21 cellular contexts compared by ENCODE assay signal in genomic region chr20:22374066-22374465, GRCh38.
DNase-seq lines count a peak whose midpoint lies in the region; TF ChIP-seq lines count a peak whose summit lies in the region.
"Had no signal": no experiment of that assay in that cellular context is flagged by ENCODE, and none has a peak within 500 bp of the region (broad histone marks: within the 10 kb centered on the region; RNA-seq: fewer than 3 reads in every experiment).

No MANE protein-coding gene starts in this region.

- intact Hi-C loops in activated T-helper 2 cell treated with anti-CD3 and anti-CD28 coated beads, Interferon-gamma antibody, Interleukin-2, Interleukin-4, amounts not matched to agents 10 μg/mL and 5 μg/mL and 100 μg/mL, durations not matched to agents 14 hours and 24 hours and 36 hours (cut with micrococcal nuclease), result no loop called here

- no peaks in the 10 kb centered on the region for H3K36me3 Mint-ChIP-seq in activated T-helper 2 cell treated with anti-CD3 and anti-CD28 coated beads, Interferon-gamma antibody, Interleukin-2, Interleukin-4, amounts not matched to agents 10 μg/mL and 5 μg/mL and 100 μg/mL, durations not matched to agents 14 hours and 24 hours and 36 hours (ENCODE audit: low read depth)

- no peak overlapping the region for H3K4me3 Mint-ChIP-seq in activated T-helper 2 cell treated with anti-CD3 and anti-CD28 coated beads, Interferon-gamma antibody, Interleukin-2, Interleukin-4, amounts not matched to agents 10 μg/mL and 5 μg/mL and 100 μg/mL, durations not matched to agents 14 hours and 24 hours and 36 hours (ENCODE audit: low read depth)
- H3K4me3 Mint-ChIP-seq: activated naive CD4-positive, alpha-beta T cell treated with anti-CD3 and anti-CD28 coated beads for 36 hours; activated T-cell treated with anti-CD3 and anti-CD28 coated beads, Interleukin-2, amount 50 U/mL, for 24 hours; neural crest cell had no signal

- peak overlapping the region in 10 of 11 experiments; percentile 62 to 91 (median 76); a peak in 21 of 22 replicates for H3K4me2 ChIP-seq in BLaER1 treated with 17β-estradiol and CSF1 and Interleukin-3, amounts not matched to agents 10 nM and 100 nM

- H4K20me1 ChIP-seq in BLaER1 treated with 17β-estradiol and CSF1 and Interleukin-3, amounts not matched to agents 10 nM and 100 nM, result no peaks in the 10 kb centered on the region

- H3K4me1 ChIP-seq in BLaER1 treated with 17β-estradiol and CSF1 and Interleukin-3, amounts not matched to agents 10 nM and 100 nM, result peaks cover 68 to 92% (median 73%) of the 10 kb centered on the region in 10 experiments
- H3K4me1 ChIP-seq: heart right ventricle, upper lobe of right lung had no signal

- H3K27me3 Mint-ChIP-seq in activated T-helper 2 cell treated with anti-CD3 and anti-CD28 coated beads, Interferon-gamma antibody, Interleukin-2, Interleukin-4, amounts not matched to agents 10 μg/mL and 5 μg/mL and 100 μg/mL, durations not matched to agents 14 hours and 24 hours and 36 hours (ENCODE audit: low read depth), result no peaks in the 10 kb centered on the region
- H3K27me3 Mint-ChIP-seq: activated T-cell treated with anti-CD3 and anti-CD28 coated beads, Interleukin-2, amount 50 U/mL, for 24 hours had no signal

- TF ChIP-seq POLR2A in erythroblast (IDR thresholded peaks at IDR 0.05; ENCODE audit: low read length), result no peak

- no peak for TF ChIP-seq CTCF in epithelial cell of esophagus (IDR thresholded peaks at IDR 0.05; ENCODE audit: insufficient read depth, low read depth, low read length, missing control alignments)

- peak; percentile 18 for DNase-seq in NCI-H1105 (lab: John Stamatoyannopoulos, UW)
- peak; percentile 71 for DNase-seq in NCI-H748 treated with DMSO at 0.1 percent for 48 hours (lab: John Stamatoyannopoulos, UW)
- peak; percentile 93 for DNase-seq in epithelial cell of esophagus (ENCODE audit: low read depth)
- DNase-seq in activated T-helper 2 cell treated with anti-CD3 and anti-CD28 coated beads, Interferon-gamma antibody, Interleukin-2, Interleukin-4, amounts not matched to agents 10 μg/mL and 5 μg/mL and 100 μg/mL, durations not matched to agents 14 hours and 24 hours and 36 hours (ENCODE audit: low spot score), result no peak
- no peak for DNase-seq in SKM-1 treated with dmso at 0.1 percent for 144 hours (lab: John Stamatoyannopoulos, UW; ENCODE audit: unreplicated experiment)
- no peak for DNase-seq in CD1c-positive myeloid dendritic cell (ENCODE audit: extremely low spot score)
- no peak for DNase-seq in erythroblast (lab: John Stamatoyannopoulos, UW)
- DNase-seq: activated CD4-positive, CD25-positive, alpha-beta regulatory T cell treated with anti-CD3 and anti-CD28 coated beads, Interleukin-2, amount 50 U/mL, for 72 hours; activated CD8-positive, alpha-beta memory T cell treated with anti-CD3 and anti-CD28 coated beads for 24 hours; activated naive CD4-positive, alpha-beta T cell treated with anti-CD3 and anti-CD28 coated beads for 36 hours; activated T-cell treated with anti-CD3 and anti-CD28 coated beads, Interleukin-2, amount 50 U/mL, for 24 hours; amniotic stem cell; GOT3; heart right ventricle; left ventricle myocardium superior; NCI-H1436; upper lobe of right lung had no signal

- peak overlapping the region in 7 of 11 experiments; percentile 1 to 81 (median 69); a peak in 12 of 22 replicates for H3K27ac ChIP-seq in BLaER1 treated with 17β-estradiol and CSF1 and Interleukin-3, amounts not matched to agents 10 nM and 100 nM
- H3K27ac ChIP-seq: cardiac muscle cell, heart right ventricle, upper lobe of right lung had no signal

- H3K4me1 Mint-ChIP-seq in activated T-helper 2 cell treated with anti-CD3 and anti-CD28 coated beads, Interferon-gamma antibody, Interleukin-2, Interleukin-4, amounts not matched to agents 10 μg/mL and 5 μg/mL and 100 μg/mL, durations not matched to agents 14 hours and 24 hours and 36 hours (ENCODE audit: low read depth), result no peaks in the 10 kb centered on the region

- no peaks in the 10 kb centered on the region for H3K36me3 ChIP-seq in BLaER1 treated with 17β-estradiol and CSF1 and Interleukin-3, amounts not matched to agents 10 nM and 100 nM
- H3K36me3 ChIP-seq: cardiac muscle cell, heart right ventricle, upper lobe of right lung had no signal

- H3K27me3 ChIP-seq in BLaER1 treated with 17β-estradiol and CSF1 and Interleukin-3, amounts not matched to agents 10 nM and 100 nM, result no peaks in the 10 kb centered on the region
- H3K27me3 ChIP-seq: upper lobe of right lung had no signal

- H3K9ac ChIP-seq in BLaER1 treated with 17β-estradiol and CSF1 and Interleukin-3, amounts not matched to agents 10 nM and 100 nM, result no peak overlapping the region; a peak in 1 of 22 replicates

- H3K27ac Mint-ChIP-seq in activated T-helper 2 cell treated with anti-CD3 and anti-CD28 coated beads, Interferon-gamma antibody, Interleukin-2, Interleukin-4, amounts not matched to agents 10 μg/mL and 5 μg/mL and 100 μg/mL, durations not matched to agents 14 hours and 24 hours and 36 hours, result no peak overlapping the region
- H3K27ac Mint-ChIP-seq: activated naive CD4-positive, alpha-beta T cell treated with anti-CD3 and anti-CD28 coated beads for 36 hours; activated T-cell treated with anti-CD3 and anti-CD28 coated beads, Interleukin-2, amount 50 U/mL, for 24 hours; progenitor cell of endocrine pancreas had no signal

- no peaks in the 10 kb centered on the region for H3K9me3 Mint-ChIP-seq in activated T-helper 2 cell treated with anti-CD3 and anti-CD28 coated beads, Interferon-gamma antibody, Interleukin-2, Interleukin-4, amounts not matched to agents 10 μg/mL and 5 μg/mL and 100 μg/mL, durations not matched to agents 14 hours and 24 hours and 36 hours
- H3K9me3 Mint-ChIP-seq: activated T-cell treated with anti-CD3 and anti-CD28 coated beads, Interleukin-2, amount 50 U/mL, for 24 hours; neural crest cell had no signal

- no peak overlapping the region for H3K4me3 ChIP-seq in BLaER1 treated with 17β-estradiol and CSF1 and Interleukin-3, amounts not matched to agents 10 nM and 100 nM
- no peak overlapping the region for H3K4me3 ChIP-seq in epithelial cell of esophagus (ENCODE audit: low read length)
- H3K4me3 ChIP-seq: cardiac muscle cell, heart right ventricle, upper lobe of right lung had no signal

- no peaks in the 10 kb centered on the region for H3K9me3 ChIP-seq in BLaER1 treated with 17β-estradiol and CSF1 and Interleukin-3, amounts not matched to agents 10 nM and 100 nM (replicated peaks in 1 of 11)
- H3K9me3 ChIP-seq: heart right ventricle, upper lobe of right lung had no signal

Comparison
In these comparisons a context has a peak if more than half of its experiments do, and no peak if none do; other contexts are left out.
1. DNase-seq: peak in NCI-H1105 (single experiment), NCI-H748 treated with DMSO at 0.1 percent for 48 hours (single experiment) and epithelial cell of esophagus (single experiment); none in activated T-helper 2 cell treated with anti-CD3 and anti-CD28 coated beads, Interferon-gamma antibody, Interleukin-2, Interleukin-4, amounts not matched to agents 10 μg/mL and 5 μg/mL and 100 μg/mL, durations not matched to agents 14 hours and 24 hours and 36 hours (single experiment), SKM-1 treated with dmso at 0.1 percent for 144 hours (single experiment), CD1c-positive myeloid dendritic cell (single experiment) and erythroblast (0 of 2).